33 cellular contexts compared by ENCODE assay signal in genomic region chr9:130685104-130685503, GRCh38. TPM values are rescaled to one million over a fixed set of nuclear protein-coding genes. Genes with fewer than 3 reads are reported as not detected.
"Had no signal": no experiment of that assay in that cellular context is flagged by ENCODE, and none has a peak within 500 bp of the region (broad histone marks: within the 10 kb centered on the region; RNA-seq: fewer than 3 reads in every experiment).

No MANE protein-coding gene starts in this region.

- ATAC-seq: natural killer cell; psoas muscle; right cardiac atrium; sciatic nerve; stimulated activated memory B cell treated with anti-CD40 and anti-IgM and Interleukin-4, amounts not matched to agents 10 μg/mL and 1 μg/mL and 100 μg/mL, for 72 hours; stimulated activated naive CD8-positive, alpha-beta T cell treated with anti-CD3 and anti-CD28 coated beads, Interleukin-15, amount 100 ng/mL, for 72 hours; stimulated activated naive CD8-positive, alpha-beta T cell treated with anti-CD3 and anti-CD28 coated beads, Interleukin-15, Interleukin-2, amounts not matched to agents 100 U/mL and 50 U/mL, for 24 hours; upper lobe of right lung had no signal

- H3K36me3 Mint-ChIP-seq: natural killer cell; stimulated activated memory B cell treated with anti-CD40 and anti-IgM and Interleukin-4, amounts not matched to agents 10 μg/mL and 1 μg/mL and 100 μg/mL, for 72 hours; type B pancreatic cell had no signal

- DNase-seq: natural killer cell; occipital lobe; ovary; psoas muscle; right cardiac atrium; spleen; stimulated activated CD4-positive, alpha-beta T cell treated with anti-CD3 and anti-CD28 coated beads, Interleukin-12 subunit alpha, Interleukin-12 subunit beta, amount 100 ng/mL, for 4 hours; stimulated activated CD4-positive, alpha-beta T cell treated with anti-CD3 and anti-CD28 coated beads, Interleukin-1b, Interleukin-23, amount 100 ng/mL, for 48 hours; stimulated activated CD4-positive, alpha-beta T cell treated with anti-CD3 and anti-CD28 coated beads, Interleukin-4, amount 100 ng/mL, for 1 hour; stimulated activated CD4-positive, alpha-beta T cell treated with anti-CD3 and anti-CD28 coated beads, Interleukin-4, amount 100 ng/mL, for 4 hours; stimulated activated CD8-positive, alpha-beta memory T cell treated with anti-CD3 and anti-CD28 coated beads, Interleukin-4, amount 100 ng/mL, for 48 hours; stimulated activated naive CD4-positive, alpha-beta T cell; stimulated activated naive CD8-positive, alpha-beta T cell treated with anti-CD3 and anti-CD28 coated beads, Interleukin-15, amount 100 ng/mL, for 72 hours; stimulated activated naive CD8-positive, alpha-beta T cell treated with anti-CD3 and anti-CD28 coated beads, Interleukin-15, Interleukin-2, amounts not matched to agents 100 U/mL and 50 U/mL, for 24 hours; substantia nigra; testis; tibial artery; transverse colon; upper lobe of right lung; uterus had no signal

- H2AFZ ChIP-seq: neural progenitor cell, parathyroid adenoma had no signal

- H3K4me3 ChIP-seq: neural progenitor cell, ovary, psoas muscle, skin epidermis, smooth muscle cell, spleen, suprapubic skin, testis, tibial artery, transverse colon, upper lobe of right lung, uterus had no signal

- H3K4me3 Mint-ChIP-seq: natural killer cell; nephron; neural progenitor cell; stimulated activated memory B cell treated with anti-CD40 and anti-IgM and Interleukin-4, amounts not matched to agents 10 μg/mL and 1 μg/mL and 100 μg/mL, for 72 hours; stimulated activated naive CD8-positive, alpha-beta T cell treated with anti-CD3 and anti-CD28 coated beads, Interleukin-15, amount 100 ng/mL, for 72 hours; type B pancreatic cell had no signal

- H3K27ac Mint-ChIP-seq: natural killer cell; nephron; neural progenitor cell; progenitor cell of endocrine pancreas; stimulated activated memory B cell treated with anti-CD40 and anti-IgM and Interleukin-4, amounts not matched to agents 10 μg/mL and 1 μg/mL and 100 μg/mL, for 72 hours; stimulated activated naive CD8-positive, alpha-beta T cell treated with anti-CD3 and anti-CD28 coated beads, Interleukin-15, amount 100 ng/mL, for 72 hours; type B pancreatic cell had no signal

- H3K4me2 ChIP-seq: neural progenitor cell, smooth muscle cell had no signal

- H3K4me1 ChIP-seq: parathyroid adenoma had no signal

- H3K9me3 Mint-ChIP-seq: natural killer cell; nephron; stimulated activated memory B cell treated with anti-CD40 and anti-IgM and Interleukin-4, amounts not matched to agents 10 μg/mL and 1 μg/mL and 100 μg/mL, for 72 hours; stimulated activated naive CD8-positive, alpha-beta T cell treated with anti-CD3 and anti-CD28 coated beads, Interleukin-15, amount 100 ng/mL, for 72 hours; type B pancreatic cell had no signal

- H3K9ac ChIP-seq: neural progenitor cell, parathyroid adenoma had no signal

- H3K36me3 ChIP-seq: neural progenitor cell, ovary, spleen, suprapubic skin, tibial artery, transverse colon, upper lobe of right lung, uterus had no signal

- H3K27ac ChIP-seq: neural progenitor cell, ovary, parathyroid adenoma, psoas muscle, skin epidermis, spleen, suprapubic skin, testis, tibial artery, transverse colon, upper lobe of right lung, uterus had no signal

- H3K27me3 ChIP-seq: ovary, testis, uterus had no signal

- H3K79me2 ChIP-seq: parathyroid adenoma had no signal

- H3K9me3 ChIP-seq: ovary, psoas muscle, suprapubic skin, testis, transverse colon, upper lobe of right lung, uterus had no signal

RNA-seq across cellular contexts. Expression of gene PRDM12, which starts 20.7 kb away (rescaled TPM):
- total RNA-seq: occipital lobe, osteoblast, ovary, progenitor cell of endocrine pancreas, psoas muscle, renal cortical epithelial cell, right cardiac atrium, sciatic nerve, smooth muscle cell, spleen, suprapubic skin, transverse colon, upper lobe of right lung, urinary bladder, uterus had no signal
- polyA plus RNA-seq: ovary, smooth muscle cell, urinary bladder had no signal
